In genomic region chr3:184786271-184787010, GRCh38 we compare ENCODE assay signal across 8 cellular contexts. TPM values are rescaled to one million over a fixed set of nuclear protein-coding genes. Genes with fewer than 3 reads are reported as not detected.
DNase-seq lines count a peak whose midpoint lies in the region; ATAC-seq, FAIRE-seq and TF ChIP-seq lines count a peak whose summit lies in the region.

No MANE protein-coding gene starts in this region.

- ATAC-seq in HG02642 (IDR thresholded peaks at IDR 0.05; ENCODE audit: poor library complexity, unreplicated experiment), result no peak

- TF ChIP-seq EP300 in ovary (IDR thresholded peaks at IDR 0.05), result no peak
- no peak for TF ChIP-seq EP300 in suprapubic skin (IDR thresholded peaks at IDR 0.05)

- TF ChIP-seq POLR2A in GM12891 (IDR thresholded peaks at IDR 0.05; ENCODE audit: low read depth, low read length) (no peak), ovary (IDR thresholded peaks at IDR 0.05) (no peak), suprapubic skin (IDR thresholded peaks at IDR 0.05) (no peak)

- WGBS in ovary, 3 donors, result 11 to 13% (median 12%) methylated on average over 11 of the region's 11 CpGs
- WGBS in suprapubic skin, result 14% methylated on average over 10 of the region's 11 CpGs

- DNase-seq in GM12891 (ENCODE audit: insufficient read length, low spot score) (peak; percentile 44), SKM-1 treated with dmso at 0.1 percent for 144 hours (lab: John Stamatoyannopoulos, UW; ENCODE audit: unreplicated experiment) (peak; percentile 88), fibroblast of peridontal ligament (ENCODE audit: extremely low read depth) (peak; percentile 95), ovary (peak; percentile 42 to 68 (median 56)), NCI-H510A (lab: John Stamatoyannopoulos, UW) (no peak), suprapubic skin (ENCODE audit: low spot score in 2 of 2) (no peak)
- DNase-seq in stimulated activated CD4-positive, alpha-beta T cell treated with anti-CD3 and anti-CD28 coated beads, Interleukin-4, amount 100 ng/mL, for 1 hour, result no peak

- H3K4me1 ChIP-seq in ovary (ENCODE audit: insufficient read depth), result peaks cover 6% of the 10 kb centered on the region
- peaks cover 15% of the 10 kb centered on the region for H3K4me1 ChIP-seq in suprapubic skin

- no peaks in the 10 kb centered on the region for H3K36me3 ChIP-seq in ovary
- no peaks in the 10 kb centered on the region for H3K36me3 ChIP-seq in suprapubic skin

- peak overlapping the region in 1 of 2 donors; percentile 52 for H3K27ac ChIP-seq in ovary
- no peak overlapping the region for H3K27ac ChIP-seq in suprapubic skin

- FAIRE-seq in GM12891 (lab: Jason Lieb, UNC), result peak; percentile 45

- H3K27me3 ChIP-seq in ovary (no peaks in the 10 kb centered on the region), suprapubic skin (no peaks in the 10 kb centered on the region)

- TF ChIP-seq CTCF in ovary (IDR thresholded peaks at IDR 0.05) (no peak), suprapubic skin (IDR thresholded peaks at IDR 0.05) (no peak)

- H3K9me3 ChIP-seq in ovary (no peaks in the 10 kb centered on the region), suprapubic skin (no peaks in the 10 kb centered on the region)

- H3K4me3 ChIP-seq in ovary, result no peak overlapping the region
- H3K4me3 ChIP-seq in suprapubic skin, result no peak overlapping the region

- intact Hi-C loops in ovary (cut with DNase I), result no loop called here

TF ChIP-seq in GM12891, 5 proteins besides CTCF, POLR2A, EP300 and RAD21:
- TF ChIP-seq SPI1 (IDR thresholded peaks at IDR 0.05; ENCODE audit: low read depth, low read length) (no peak), POLR2AphosphoS5 (IDR thresholded peaks at IDR 0.05; ENCODE audit: low read depth, low read length) (no peak), TAF1 (IDR thresholded peaks at IDR 0.05; ENCODE audit: low read depth, low read length) (no peak), PAX5 (IDR thresholded peaks at IDR 0.05; ENCODE audit: insufficient read depth, low read length, severe bottlenecking) (no peak), POU2F2 (IDR thresholded peaks at IDR 0.05; ENCODE audit: low read depth, low read length) (no peak)

RNA-seq across cellular contexts. Expression of gene VPS8, which starts 25.5 kb away (rescaled TPM):
- polyA plus RNA-seq in GM12891 (2012; ENCODE audit: low read depth, missing spikeins), result 10.3 TPM
- total RNA-seq in ovary, result 10 to 100 TPM; 37.9 to 58.8 (median 47.7) TPM
- polyA plus RNA-seq in ovary, result 10 to 100 TPM; 15.0 to 24.9 TPM
- total RNA-seq in suprapubic skin, result 10 to 100 TPM; 36.1 to 93.8 (median 57.2) TPM

Comparison
In these comparisons a context has a peak if more than half of its experiments do, and no peak if none do; other contexts are left out.
1. DNase-seq: peak in GM12891 (single experiment), SKM-1 treated with dmso at 0.1 percent for 144 hours (single experiment), fibroblast of peridontal ligament (single experiment) and ovary (5 of 5); none in NCI-H510A (single experiment), suprapubic skin (0 of 2) and stimulated activated CD4-positive, alpha-beta T cell treated with anti-CD3 and anti-CD28 coated beads, Interleukin-4, amount 100 ng/mL, for 1 hour (single experiment).